Comparison of ENCODE assay signal across 14 cellular contexts in genomic region chr1:36172983-36173382, GRCh38. TPM values are rescaled to one million over a fixed set of nuclear protein-coding genes. Genes with fewer than 3 reads are reported as not detected.
DNase-seq lines count a peak whose midpoint lies in the region; ATAC-seq, FAIRE-seq and TF ChIP-seq lines count a peak whose summit lies in the region.
"Had no signal": no experiment of that assay in that cellular context is flagged by ENCODE, and none has a peak within 500 bp of the region (broad histone marks: within the 10 kb centered on the region; RNA-seq: fewer than 3 reads in every experiment).

No MANE protein-coding gene starts in this region.

- 84 to 89% methylated on average over 2 of the region's 2 CpGs for WGBS in body of pancreas, 2 donors

- no peak overlapping the region for H3K4me2 ChIP-seq in OCI-LY7 (ENCODE audit: low read length)
- H3K4me2 ChIP-seq: GM23338 had no signal

- peaks cover 3% of the 10 kb centered on the region; the same call in 1 of the 2 replicates for H3K79me2 ChIP-seq in OCI-LY7 (ENCODE audit: insufficient read depth, low read depth, low read length)

- no peaks in the 10 kb centered on the region for H3K27me3 Mint-ChIP-seq in naive thymus-derived CD4-positive, alpha-beta T cell

- H3K27ac ChIP-seq in AG04450 (ENCODE audit: low read depth, low read length) (peak overlapping the region; percentile 52), body of pancreas (no peak overlapping the region), OCI-LY7 (ENCODE audit: low read depth, low read length, poor library complexity, severe bottlenecking) (no peak overlapping the region)
- H3K27ac ChIP-seq in naive thymus-derived CD4-positive, alpha-beta T cell (ENCODE audit: low read depth, low read length), result peak overlapping the region; percentile 44
- H3K27ac ChIP-seq: adrenal gland had no signal

- peaks cover 15 to 33% (median 23%) of the 10 kb centered on the region in 7 donors for H3K4me1 Mint-ChIP-seq in naive thymus-derived CD4-positive, alpha-beta T cell

- no peak for ATAC-seq in naive thymus-derived CD4-positive, alpha-beta T cell
- no peak for ATAC-seq in body of pancreas
- no peak for ATAC-seq in GM18520 (IDR thresholded peaks at IDR 0.05; ENCODE audit: unreplicated experiment)
- ATAC-seq: activated CD4-positive, CD25-positive, alpha-beta regulatory T cell treated with anti-CD3 and anti-CD28 coated beads, Interleukin-2, amount 50 U/mL, for 24 hours; GM23338 had no signal

- no TSS peak for BruUV-seq in OCI-LY7 (replicated peaks; lab: Mats Ljungman, UMichigan)

- H3K27ac Mint-ChIP-seq in naive thymus-derived CD4-positive, alpha-beta T cell, result peak overlapping the region in 6 of 9 donors; percentile 15 to 64 (median 40)
- H3K27ac Mint-ChIP-seq: GM23338 had no signal

- POLR2A ChIA-PET in AG04450 (lab: Yijun Ruan, JAX), result interaction anchor here (0.8 kb wide), 1 partner anchor 12 kb away, joined by 3 read pairs; no protein-coding TSS in a partner anchor
- POLR2A ChIA-PET in naive thymus-derived CD4-positive, alpha-beta T cell (lab: Charles Lee), result interaction anchor here (1.0 to 4.1 kb wide), 3 partner anchors 11 to 15 kb away, joined by 3 to 14 read pairs (median 10); no protein-coding TSS in a partner anchor
- POLR2A ChIA-PET in OCI-LY7 (lab: Charles Lee), result no interaction called here

- H3K4me3 Mint-ChIP-seq in naive thymus-derived CD4-positive, alpha-beta T cell, result no peak overlapping the region
- H3K4me3 Mint-ChIP-seq: GM23338 had no signal

- CTCF ChIA-PET in AG04450 (lab: Charles Lee), result interaction anchor here (0.6 kb wide), 1 partner anchor 19 kb away, joined by 3 read pairs; no protein-coding TSS in a partner anchor
- CTCF ChIA-PET in naive thymus-derived CD4-positive, alpha-beta T cell (lab: Charles Lee), result interaction anchor here (0.6 to 2.2 kb wide), 2 partner anchors 10 to 15 kb away, joined by 4 to 9 read pairs; no protein-coding TSS in a partner anchor
- CTCF ChIA-PET in OCI-LY7 (lab: Charles Lee; ENCODE audit: unreplicated experiment), result no interaction called here

- H2AFZ ChIP-seq in OCI-LY7 (ENCODE audit: low read length), result no peak overlapping the region
- H2AFZ ChIP-seq: GM23338 had no signal

- TF ChIP-seq CTCF in AG04450 (IDR thresholded peaks at IDR 0.05; ENCODE audit: low read depth, low read length) (no peak), bronchial epithelial cell (IDR thresholded peaks at IDR 0.05; ENCODE audit: insufficient read depth, low read length, severe bottlenecking) (no peak), body of pancreas (IDR thresholded peaks at IDR 0.05) (no peak), OCI-LY7 (conservative IDR thresholded peaks at IDR 0.05; ENCODE audit: low read length) (no peak)

- no peak for TF ChIP-seq POLR2A in body of pancreas (IDR thresholded peaks at IDR 0.05)

- no peaks in the 10 kb centered on the region for H3K9me2 ChIP-seq in OCI-LY7 (ENCODE audit: insufficient read depth, low read length)

- DNase-seq in AG04450 (ENCODE audit: low read depth, low spot score) (no peak), HPDE6-E6E7 (ENCODE audit: extremely low spot score) (peak; percentile 94), bronchial epithelial cell (ENCODE audit: low read depth) (peak; percentile 98), NCI-H2171 treated with DMSO at 0.1 percent for 48 hours (lab: John Stamatoyannopoulos, UW) (no peak), body of pancreas (no peak), OCI-LY7 (ENCODE audit: low spot score) (no peak)
- no peak for DNase-seq in naive thymus-derived CD4-positive, alpha-beta T cell
- DNase-seq: adrenal gland; NCI-H1417 treated with DMSO at 0.1 percent for 48 hours; stimulated activated CD4-positive, alpha-beta T cell treated with anti-CD3 and anti-CD28 coated beads, Interleukin-2, amount 100 ng/mL, for 48 hours; transverse colon had no signal

- H3K4me3 ChIP-seq in AG04450 (ENCODE audit: low read depth, low read length) (no peak overlapping the region), bronchial epithelial cell (ENCODE audit: low read depth, low read length) (no peak overlapping the region), body of pancreas (no peak overlapping the region), OCI-LY7 (ENCODE audit: low read depth, low read length, poor library complexity, severe bottlenecking) (no peak overlapping the region)
- H3K4me3 ChIP-seq in naive thymus-derived CD4-positive, alpha-beta T cell (ENCODE audit: low read length), result no peak overlapping the region
- H3K4me3 ChIP-seq: adrenal gland, GM23338, transverse colon had no signal

- FAIRE-seq in bronchial epithelial cell (lab: Jason Lieb, UNC), result no peak

- no peaks in the 10 kb centered on the region for H3K9me3 Mint-ChIP-seq in naive thymus-derived CD4-positive, alpha-beta T cell
- H3K9me3 Mint-ChIP-seq: GM23338 had no signal

- no peaks in the 10 kb centered on the region for H3K9me3 ChIP-seq in AG04450 (ENCODE audit: control insufficient read depth, insufficient read depth, low read length)
- no peaks in the 10 kb centered on the region for H3K9me3 ChIP-seq in naive thymus-derived CD4-positive, alpha-beta T cell (ENCODE audit: control insufficient read depth in 2 of 3, low read length in 3 of 3)
- no peaks in the 10 kb centered on the region for H3K9me3 ChIP-seq in body of pancreas
- no peaks in the 10 kb centered on the region for H3K9me3 ChIP-seq in OCI-LY7 (ENCODE audit: low read length)
- H3K9me3 ChIP-seq: adrenal gland, transverse colon had no signal

- no peaks in the 10 kb centered on the region for H3K27me3 ChIP-seq in AG04450 (ENCODE audit: control insufficient read depth, insufficient read depth, low read length)
- no peaks in the 10 kb centered on the region for H3K27me3 ChIP-seq in bronchial epithelial cell (ENCODE audit: control insufficient read depth, insufficient read depth, low read length)
- H3K27me3 ChIP-seq in naive thymus-derived CD4-positive, alpha-beta T cell (ENCODE audit: control insufficient read depth in 2 of 2, insufficient read depth in 2 of 2, low read length in 2 of 2), result no peaks in the 10 kb centered on the region
- no peaks in the 10 kb centered on the region for H3K27me3 ChIP-seq in body of pancreas
- H3K27me3 ChIP-seq: adrenal gland, transverse colon had no signal

- no peaks in the 10 kb centered on the region for H4K20me1 ChIP-seq in OCI-LY7 (ENCODE audit: insufficient read depth, low read length)

- intact Hi-C loops in naive thymus-derived CD4-positive, alpha-beta T cell (cut with micrococcal nuclease), result no loop called here
- intact Hi-C loops in body of pancreas (cut with DNase I), result no loop called here
- intact Hi-C loops in OCI-LY7 (cut with micrococcal nuclease; ENCODE audit: unreplicated experiment), result no loop called here

- H3K4me1 ChIP-seq in naive thymus-derived CD4-positive, alpha-beta T cell (ENCODE audit: control insufficient read depth in 2 of 2, insufficient read depth in 2 of 2, low read length in 2 of 2), result no peaks in the 10 kb centered on the region
- H3K4me1 ChIP-seq in body of pancreas (peaks cover 16% of the 10 kb centered on the region), OCI-LY7 (ENCODE audit: insufficient read depth, low read length, poor library complexity, severe bottlenecking) (peaks cover 17% of the 10 kb centered on the region)

- H3K36me3 Mint-ChIP-seq in naive thymus-derived CD4-positive, alpha-beta T cell, result peaks cover 0 to 33% (median 19%) of the 10 kb centered on the region in 5 donors

- H3K36me3 ChIP-seq in bronchial epithelial cell (ENCODE audit: control insufficient read depth, insufficient read depth, low read length) (peaks cover 53% of the 10 kb centered on the region), body of pancreas (replicated peaks in 1 of 2; ENCODE audit: insufficient read depth in 1 of 2, low read depth in 2 of 2) (peaks cover 0 to 21% of the 10 kb centered on the region in 2 donors), OCI-LY7 (ENCODE audit: insufficient read depth, low read length) (peaks cover 80% of the 10 kb centered on the region)
- H3K36me3 ChIP-seq in naive thymus-derived CD4-positive, alpha-beta T cell (ENCODE audit: control insufficient read depth in 2 of 3, insufficient read depth in 3 of 3, low read length in 3 of 3), result peaks cover 23 to 85% (median 62%) of the 10 kb centered on the region in 3 experiments

RNA-seq across cellular contexts. Expression of gene MAP7D1, which starts 17.0 kb away (rescaled TPM):
- 23.4 and 28.2 TPM in 2 replicates for polyA plus RNA-seq in AG04450 (2011; rRNA removed)
- 32.6 and 42.3 TPM in 2 replicates for polyA minus RNA-seq in AG04450 (2011; rRNA and poly(A)+ RNA removed)
- total RNA-seq in bronchial epithelial cell, result 54.5 and 75.1 TPM in 2 replicates
- 100 to 1,000 TPM; 156 to 257 (median 235) TPM for total RNA-seq in naive thymus-derived CD4-positive, alpha-beta T cell
- 10 to 100 TPM; 15.2 to 55.0 TPM for polyA plus RNA-seq in naive thymus-derived CD4-positive, alpha-beta T cell
- total RNA-seq in body of pancreas, result 10 to 100 TPM; 32.9 to 97.2 TPM
- 55.1 and 61.2 TPM in 2 replicates for total RNA-seq in OCI-LY7 (2014; rRNA removed; shearing (Covaris generic))
- 94.7 and 101 TPM in 2 replicates for total RNA-seq in OCI-LY7 (2022)

RNA-seq across cellular contexts. Expression of gene TRAPPC3, which starts 23.7 kb away (rescaled TPM):
- 88.5 and 92.3 TPM in 2 replicates for polyA plus RNA-seq in AG04450 (2011; rRNA removed)
- polyA minus RNA-seq in AG04450 (2011; rRNA and poly(A)+ RNA removed), result 27.3 and 30.2 TPM in 2 replicates
- total RNA-seq in bronchial epithelial cell, result 86.8 and 105 TPM in 2 replicates
- 10 to 100 TPM; 32.1 to 60.5 (median 47.2) TPM for total RNA-seq in naive thymus-derived CD4-positive, alpha-beta T cell
- 100 to 1,000 TPM in 1 of 2 donors, 10 to 100 TPM in 1; 98.6 to 110 TPM for polyA plus RNA-seq in naive thymus-derived CD4-positive, alpha-beta T cell
- 10 to 100 TPM; 45.7 to 71.5 TPM for total RNA-seq in body of pancreas
- 50.3 and 71.0 TPM in 2 replicates for total RNA-seq in OCI-LY7 (2014; rRNA removed; shearing (Covaris generic))
- 55.4 and 60.4 TPM in 2 replicates for total RNA-seq in OCI-LY7 (2022)

RNA-seq across cellular contexts. Expression of gene COL8A2, which starts 48.0 kb away (rescaled TPM):
- 1.5 and 1.6 TPM in 2 replicates for polyA plus RNA-seq in AG04450 (2011; rRNA removed)
- polyA minus RNA-seq in AG04450 (2011; rRNA and poly(A)+ RNA removed), result 0.83 and 1.1 TPM in 2 replicates
- total RNA-seq in bronchial epithelial cell (1.6 and 3.3 TPM in 2 replicates), body of pancreas (1 to 10 TPM; 1.3 to 1.6 TPM), OCI-LY7 (2022) (not detected in 2 replicates)
- total RNA-seq in naive thymus-derived CD4-positive, alpha-beta T cell, result 1 to 10 TPM in 1 of 5 experiments, under 1 TPM in 3, not detected in 1; 0.05 to 2.5 (median 0.20) TPM
- polyA plus RNA-seq in naive thymus-derived CD4-positive, alpha-beta T cell, result not detected
- not detected in 2 replicates for total RNA-seq in OCI-LY7 (2014; rRNA removed; shearing (Covaris generic))

RNA-seq across cellular contexts. Expression of gene THRAP3, which starts 51.3 kb away (rescaled TPM):
- polyA plus RNA-seq in AG04450 (2011; rRNA removed), result 76.0 and 76.5 TPM in 2 replicates
- 85.5 and 111 TPM in 2 replicates for polyA minus RNA-seq in AG04450 (2011; rRNA and poly(A)+ RNA removed)
- 82.3 and 82.4 TPM in 2 replicates for total RNA-seq in bronchial epithelial cell
- 100 to 1,000 TPM in 3 of 5 experiments, 10 to 100 TPM in 2; 62.1 to 138 (median 122) TPM for total RNA-seq in naive thymus-derived CD4-positive, alpha-beta T cell
- polyA plus RNA-seq in naive thymus-derived CD4-positive, alpha-beta T cell, result 100 to 1,000 TPM in 1 of 2 donors, 10 to 100 TPM in 1; 99.7 to 112 TPM
- total RNA-seq in body of pancreas, result 10 to 100 TPM; 27.4 to 32.2 TPM
- 76.1 and 98.7 TPM in 2 replicates for total RNA-seq in OCI-LY7 (2014; rRNA removed; shearing (Covaris generic))
- total RNA-seq in OCI-LY7 (2022), result 131 and 132 TPM in 2 replicates

Comparison
In these comparisons a context has a peak if more than half of its experiments do, and no peak if none do; other contexts are left out.
1. DNase-seq: peak in HPDE6-E6E7 (single experiment) and bronchial epithelial cell (single experiment); none in AG04450 (single experiment), naive thymus-derived CD4-positive, alpha-beta T cell (0 of 9), NCI-H2171 treated with DMSO at 0.1 percent for 48 hours (single experiment), body of pancreas (0 of 4) and OCI-LY7 (single experiment).
2. H3K27ac ChIP-seq: peak in AG04450 (single experiment) and naive thymus-derived CD4-positive, alpha-beta T cell (single experiment); none in body of pancreas (0 of 4) and OCI-LY7 (single experiment).